ENCODE assay signal across 19 cellular contexts in the genomic region with DNA sequence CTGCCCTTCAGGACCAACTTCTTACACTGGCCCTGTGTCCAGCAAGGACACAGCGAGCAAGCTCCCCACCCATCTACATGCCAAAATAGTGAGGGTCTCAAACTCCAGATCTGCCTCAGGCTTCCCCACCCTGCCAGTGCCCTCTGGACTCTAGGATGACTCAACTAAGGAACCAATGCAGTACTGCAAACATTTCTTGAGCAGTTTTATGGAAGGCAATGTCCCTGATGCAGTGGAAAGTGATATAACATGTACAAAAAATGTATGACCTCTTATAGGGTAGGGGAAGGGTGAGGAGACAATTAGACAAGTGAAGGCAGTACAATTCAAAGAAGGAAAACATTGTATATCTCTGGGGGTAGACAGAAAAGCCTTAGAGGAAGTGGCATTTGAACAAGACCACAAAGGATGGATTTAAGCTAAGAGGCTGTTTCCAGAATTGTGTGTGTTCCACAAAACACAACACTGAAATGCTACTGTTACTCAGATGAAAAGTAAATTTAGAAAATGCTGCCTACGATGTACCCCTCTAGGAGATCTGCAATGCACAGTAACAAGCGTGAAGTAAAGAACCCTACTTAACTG. TPM values are rescaled to one million over a fixed set of nuclear protein-coding genes. Genes with fewer than 3 reads are reported as not detected.
DNase-seq lines count a peak whose midpoint lies in the region; ATAC-seq, FAIRE-seq and TF ChIP-seq lines count a peak whose summit lies in the region.
"Had no signal": no experiment of that assay in that cellular context is flagged by ENCODE, and none has a peak within 500 bp of the region (broad histone marks: within the 10 kb centered on the region; RNA-seq: fewer than 3 reads in every experiment).

No MANE protein-coding gene starts in this region.

- H2AFZ ChIP-seq in PC-3 (ENCODE audit: low read length): no peak overlapping the region

- H4K20me1 ChIP-seq in PC-3 (ENCODE audit: low read length): no peaks in the 10 kb centered on the region

- DNase-seq in PC-3: no peak
- DNase-seq in caudate nucleus (lab: John Stamatoyannopoulos, UW): no peak
- DNase-seq in RCC 7860 (ENCODE audit: low spot score): no peak
- no peak for DNase-seq in AG20443 (ENCODE audit: low spot score)
- DNase-seq: activated CD4-positive, alpha-beta T cell treated with anti-CD3 and anti-CD28 coated beads, Interleukin-2, amount 50 U/mL, for 48 hours; activated T-cell treated with anti-CD3 and anti-CD28 coated beads, Interleukin-2, amount 50 U/mL, for 48 hours; left lung; NK-92 treated with Interleukin-12 subunit alpha and Interleukin-12 subunit beta, amount 100 ng/mL, for 24 hours; stimulated activated CD4-positive, alpha-beta T cell treated with anti-CD3 and anti-CD28 coated beads, Interleukin-4, amount 100 ng/mL, for 4 hours; T-cell; testis had no signal

- TF ChIP-seq CTCF in PC-3 (conservative IDR thresholded peaks at IDR 0.05; ENCODE audit: low read depth, low read length): no peak

- H3K27me3 Mint-ChIP-seq in stimulated activated memory B cell treated with anti-CD40 and anti-IgM and Interleukin-4, amounts not matched to agents 10 μg/mL and 1 μg/mL and 100 μg/mL, for 72 hours: no peaks in the 10 kb centered on the region
- H3K27me3 Mint-ChIP-seq: IgD-negative memory B cell, T-cell had no signal

- H3K4me1 Mint-ChIP-seq in stimulated activated memory B cell treated with anti-CD40 and anti-IgM and Interleukin-4, amounts not matched to agents 10 μg/mL and 1 μg/mL and 100 μg/mL, for 72 hours: peaks cover 80% of the 10 kb centered on the region

- POLR2A ChIA-PET in PC-3 (lab: Charles Lee; ENCODE audit: unreplicated experiment): no interaction called here

- intact Hi-C loops in PC-3 (cut with micrococcal nuclease): no loop called here

- peaks cover 32% of the 10 kb centered on the region for H3K36me3 Mint-ChIP-seq in stimulated activated memory B cell treated with anti-CD40 and anti-IgM and Interleukin-4, amounts not matched to agents 10 μg/mL and 1 μg/mL and 100 μg/mL, for 72 hours

- H3K9me3 ChIP-seq in PC-3 (ENCODE audit: low read length): no peaks in the 10 kb centered on the region
- H3K9me3 ChIP-seq: gastroesophageal sphincter, left lung, testis had no signal

- H3K27ac Mint-ChIP-seq in stimulated activated memory B cell treated with anti-CD40 and anti-IgM and Interleukin-4, amounts not matched to agents 10 μg/mL and 1 μg/mL and 100 μg/mL, for 72 hours: peak overlapping the region; percentile 29
- H3K27ac Mint-ChIP-seq: T-cell had no signal

- H3K79me2 ChIP-seq in PC-3 (ENCODE audit: low read length): no peaks in the 10 kb centered on the region

- ATAC-seq in HG02610 (IDR thresholded peaks at IDR 0.05; ENCODE audit: unreplicated experiment): peak; percentile 36
- peak; percentile 29; the same call in 1 of the 2 replicates for ATAC-seq in PC-3
- no peak for ATAC-seq in stimulated activated memory B cell treated with anti-CD40 and anti-IgM and Interleukin-4, amounts not matched to agents 10 μg/mL and 1 μg/mL and 100 μg/mL, for 72 hours
- no peak for ATAC-seq in GM19463 (IDR thresholded peaks at IDR 0.05; ENCODE audit: unreplicated experiment)
- no peak for ATAC-seq in HG03108 (IDR thresholded peaks at IDR 0.05; ENCODE audit: unreplicated experiment)
- ATAC-seq: left lung had no signal

- H3F3A ChIP-seq in PC-3 (ENCODE audit: low read length, unreplicated experiment): no peaks in the 10 kb centered on the region

- H3K4me3 Mint-ChIP-seq in stimulated activated memory B cell treated with anti-CD40 and anti-IgM and Interleukin-4, amounts not matched to agents 10 μg/mL and 1 μg/mL and 100 μg/mL, for 72 hours: peak overlapping the region; percentile 8
- H3K4me3 Mint-ChIP-seq: T-cell had no signal

- no peak overlapping the region for H3K4me2 ChIP-seq in PC-3 (ENCODE audit: low read length)

- peaks cover 17% of the 10 kb centered on the region for H3K4me1 ChIP-seq in PC-3 (ENCODE audit: insufficient read depth, low read length)

- no peak overlapping the region for H3K9ac ChIP-seq in PC-3 (ENCODE audit: low read length)

- no peaks in the 10 kb centered on the region for H3K9me3 Mint-ChIP-seq in stimulated activated memory B cell treated with anti-CD40 and anti-IgM and Interleukin-4, amounts not matched to agents 10 μg/mL and 1 μg/mL and 100 μg/mL, for 72 hours
- H3K9me3 Mint-ChIP-seq: IgD-negative memory B cell, T-cell had no signal

- H3K9me2 ChIP-seq in PC-3 (replicated peaks; ENCODE audit: low read length): no peaks in the 10 kb centered on the region

- FAIRE-seq in RCC 7860 (lab: Jason Lieb, UNC): no peak
- FAIRE-seq: bronchial epithelial cell, G401.6 had no signal

- H3K4me3 ChIP-seq in PC-3 (ENCODE audit: low read length): no peak overlapping the region
- H3K4me3 ChIP-seq: gastroesophageal sphincter, left lung, testis had no signal

- H3K27me3 ChIP-seq in PC-3 (ENCODE audit: low read length): no peaks in the 10 kb centered on the region
- H3K27me3 ChIP-seq: gastroesophageal sphincter, left lung, testis had no signal

- no peak overlapping the region for H3K27ac ChIP-seq in PC-3 (ENCODE audit: low read length)
- peak overlapping the region; percentile 98 for H3K27ac ChIP-seq in caudate nucleus (ENCODE audit: low read depth, low read length)
- H3K27ac ChIP-seq: gastroesophageal sphincter, left lung, testis had no signal

- no peaks in the 10 kb centered on the region for H3K36me3 ChIP-seq in PC-3 (ENCODE audit: low read depth, low read length)
- H3K36me3 ChIP-seq: gastroesophageal sphincter, left lung had no signal

- CTCF ChIA-PET in PC-3 (lab: Charles Lee): no interaction called here

- no TSS peak for BruUV-seq in PC-3 (replicated peaks; lab: Mats Ljungman, UMichigan)

RNA-seq across cellular contexts. Expression of a gene that starts 47.3 kb away (rescaled TPM):
- 6.6 and 8.2 TPM in 2 replicates for total RNA-seq in PC-3 (2014; rRNA removed)

Comparison
In these comparisons a context has a peak if more than half of its experiments do, and no peak if none do; other contexts are left out.
1. ATAC-seq: peak in HG02610 (single experiment) and PC-3 (single experiment); none in stimulated activated memory B cell treated with anti-CD40 and anti-IgM and Interleukin-4, amounts not matched to agents 10 μg/mL and 1 μg/mL and 100 μg/mL, for 72 hours (single experiment), GM19463 (single experiment) and HG03108 (single experiment).